8 cellular contexts compared by ENCODE assay signal in the genomic region with DNA sequence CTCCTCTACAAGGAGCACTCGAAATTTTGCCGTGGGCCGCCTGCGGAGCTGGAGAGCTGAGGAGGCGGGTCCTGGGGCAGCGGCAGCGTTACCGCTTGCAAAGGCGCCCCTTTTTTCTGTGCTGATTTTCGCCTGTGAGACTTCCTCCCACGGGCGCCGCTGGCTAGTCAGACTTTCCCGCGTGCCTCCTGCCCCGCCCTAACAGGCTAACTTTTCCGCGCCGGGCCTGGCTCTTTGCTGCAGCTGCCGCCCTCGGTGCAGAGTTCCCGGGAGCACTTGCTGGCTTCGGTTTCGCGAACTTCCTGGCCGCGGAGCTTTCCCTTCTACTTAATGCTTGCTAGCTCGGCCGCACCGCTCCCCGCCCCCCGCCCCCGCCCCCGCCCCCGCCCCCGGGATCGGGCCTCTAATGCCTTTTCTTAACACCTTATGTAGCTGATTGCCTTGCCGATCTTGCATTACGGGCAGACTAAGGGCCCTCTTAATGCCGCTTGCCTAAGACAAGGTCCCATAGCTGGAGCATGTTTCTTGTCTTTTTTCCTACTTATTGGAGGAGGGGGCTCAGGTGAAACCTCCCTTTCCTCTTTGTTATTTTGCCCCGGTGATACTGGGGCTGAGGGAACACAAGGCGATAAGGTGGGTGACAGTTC. TPM values are rescaled to one million over a fixed set of nuclear protein-coding genes. Genes with fewer than 3 reads are reported as not detected.
DNase-seq lines count a peak whose midpoint lies in the region; ATAC-seq lines count a peak whose summit lies in the region.

No MANE protein-coding gene starts in this region.

- DNase-seq in ELF-1 (ENCODE audit: low read depth, low spot score) (peak; percentile 56), NCI-H748 (lab: John Stamatoyannopoulos, UW; ENCODE audit: unreplicated experiment) (peak; percentile 58), fibroblast of gingiva (ENCODE audit: low read depth) (peak; percentile 26), myocyte (ENCODE audit: low read depth) (peak; percentile 70), SW 1271 (lab: John Stamatoyannopoulos, UW) (no peak)
- DNase-seq in activated T-cell treated with anti-CD3 and anti-CD28 coated beads, Interleukin-2, amount 50 U/mL, for 24 hours: peak; percentile 74
- peak; percentile 20 for DNase-seq in stimulated activated CD8-positive, alpha-beta memory T cell treated with anti-CD3 and anti-CD28 coated beads, Interleukin-7, amount 100 ng/mL, for 1 hour (ENCODE audit: low read depth in 2 of 2)

- H3K4me3 Mint-ChIP-seq in activated T-cell treated with anti-CD3 and anti-CD28 coated beads, Interleukin-2, amount 50 U/mL, for 24 hours: peak overlapping the region; percentile 59

- H3K27ac Mint-ChIP-seq in activated T-cell treated with anti-CD3 and anti-CD28 coated beads, Interleukin-2, amount 50 U/mL, for 24 hours: no peak overlapping the region

- peaks cover 58% of the 10 kb centered on the region for H3K4me1 Mint-ChIP-seq in activated T-cell treated with anti-CD3 and anti-CD28 coated beads, Interleukin-2, amount 50 U/mL, for 24 hours (ENCODE audit: low read depth)

- peaks cover 4% of the 10 kb centered on the region for H3K27me3 Mint-ChIP-seq in activated T-cell treated with anti-CD3 and anti-CD28 coated beads, Interleukin-2, amount 50 U/mL, for 24 hours

- peaks cover 9% of the 10 kb centered on the region for H3K9me3 Mint-ChIP-seq in activated T-cell treated with anti-CD3 and anti-CD28 coated beads, Interleukin-2, amount 50 U/mL, for 24 hours

- H3K36me3 Mint-ChIP-seq in activated T-cell treated with anti-CD3 and anti-CD28 coated beads, Interleukin-2, amount 50 U/mL, for 24 hours (ENCODE audit: low read depth): no peaks in the 10 kb centered on the region

- ATAC-seq in HG03095 (IDR thresholded peaks at IDR 0.05; ENCODE audit: unreplicated experiment): no peak

RNA-seq across cellular contexts. Expression of a gene that starts 37.9 kb away (rescaled TPM):
- 2.6 TPM in 1 of 2 replicates, not detected in the other for total RNA-seq in myocyte
- polyA plus RNA-seq in myocyte (2012): 0.35 TPM

Comparison
In these comparisons a context has a peak if more than half of its experiments do, and no peak if none do; other contexts are left out.
1. DNase-seq: peak in ELF-1 (single experiment), NCI-H748 (single experiment), activated T-cell treated with anti-CD3 and anti-CD28 coated beads, Interleukin-2, amount 50 U/mL, for 24 hours (single experiment), fibroblast of gingiva (single experiment), myocyte (single experiment) and stimulated activated CD8-positive, alpha-beta memory T cell treated with anti-CD3 and anti-CD28 coated beads, Interleukin-7, amount 100 ng/mL, for 1 hour (2 of 2); none in SW 1271 (0 of 2).